In genomic region chr15:64622410-64623260, GRCh38 we compare ENCODE assay signal across 8 cellular contexts.
DNase-seq lines count a peak whose midpoint lies in the region; ATAC-seq lines count a peak whose summit lies in the region.

No MANE protein-coding gene starts in this region.

- ATAC-seq in GM18909 (IDR thresholded peaks at IDR 0.05; ENCODE audit: poor library complexity, unreplicated experiment) (peak; percentile 86), HG03342 (IDR thresholded peaks at IDR 0.05; ENCODE audit: unreplicated experiment) (peak; percentile 68), GM19328 (IDR thresholded peaks at IDR 0.05; ENCODE audit: unreplicated experiment) (no peak)
- ATAC-seq in activated T-cell treated with anti-CD3 and anti-CD28 coated beads, Interleukin-2, amount 50 U/mL, for 4 hours, result peak; percentile 42

- DNase-seq in activated T-cell treated with anti-CD3 and anti-CD28 coated beads, Interleukin-2, amount 50 U/mL, for 4 hours, result peak; percentile 8
- peak; percentile 7 for DNase-seq in stimulated activated CD4-positive, alpha-beta T cell treated with anti-CD3 and anti-CD28 coated beads, Interleukin-12 subunit alpha, Interleukin-12 subunit beta, amount 100 ng/mL, for 4 hours
- DNase-seq in C1 segment of cervical spinal cord (lab: John Stamatoyannopoulos, UW) (no peak), pons (ENCODE audit: low spot score) (no peak), SIG-M5 (lab: John Stamatoyannopoulos, UW) (no peak)

- H3K4me1 Mint-ChIP-seq in activated T-cell treated with anti-CD3 and anti-CD28 coated beads, Interleukin-2, amount 50 U/mL, for 4 hours (ENCODE audit: low read depth), result peaks cover 89% of the 10 kb centered on the region

- no peaks in the 10 kb centered on the region for H3K9me3 Mint-ChIP-seq in activated T-cell treated with anti-CD3 and anti-CD28 coated beads, Interleukin-2, amount 50 U/mL, for 4 hours

- peak overlapping the region; percentile 38 for H3K4me3 Mint-ChIP-seq in activated T-cell treated with anti-CD3 and anti-CD28 coated beads, Interleukin-2, amount 50 U/mL, for 4 hours

- peaks cover 1% of the 10 kb centered on the region for H3K36me3 Mint-ChIP-seq in activated T-cell treated with anti-CD3 and anti-CD28 coated beads, Interleukin-2, amount 50 U/mL, for 4 hours (ENCODE audit: insufficient read depth)

- H3K27me3 Mint-ChIP-seq in activated T-cell treated with anti-CD3 and anti-CD28 coated beads, Interleukin-2, amount 50 U/mL, for 4 hours (ENCODE audit: low read depth), result no peaks in the 10 kb centered on the region

Comparison
In these comparisons a context has a peak if more than half of its experiments do, and no peak if none do; other contexts are left out.
1. DNase-seq: peak in activated T-cell treated with anti-CD3 and anti-CD28 coated beads, Interleukin-2, amount 50 U/mL, for 4 hours (single experiment) and stimulated activated CD4-positive, alpha-beta T cell treated with anti-CD3 and anti-CD28 coated beads, Interleukin-12 subunit alpha, Interleukin-12 subunit beta, amount 100 ng/mL, for 4 hours (single experiment); none in C1 segment of cervical spinal cord (0 of 14), pons (single experiment) and SIG-M5 (single experiment).